In the genomic region with DNA sequence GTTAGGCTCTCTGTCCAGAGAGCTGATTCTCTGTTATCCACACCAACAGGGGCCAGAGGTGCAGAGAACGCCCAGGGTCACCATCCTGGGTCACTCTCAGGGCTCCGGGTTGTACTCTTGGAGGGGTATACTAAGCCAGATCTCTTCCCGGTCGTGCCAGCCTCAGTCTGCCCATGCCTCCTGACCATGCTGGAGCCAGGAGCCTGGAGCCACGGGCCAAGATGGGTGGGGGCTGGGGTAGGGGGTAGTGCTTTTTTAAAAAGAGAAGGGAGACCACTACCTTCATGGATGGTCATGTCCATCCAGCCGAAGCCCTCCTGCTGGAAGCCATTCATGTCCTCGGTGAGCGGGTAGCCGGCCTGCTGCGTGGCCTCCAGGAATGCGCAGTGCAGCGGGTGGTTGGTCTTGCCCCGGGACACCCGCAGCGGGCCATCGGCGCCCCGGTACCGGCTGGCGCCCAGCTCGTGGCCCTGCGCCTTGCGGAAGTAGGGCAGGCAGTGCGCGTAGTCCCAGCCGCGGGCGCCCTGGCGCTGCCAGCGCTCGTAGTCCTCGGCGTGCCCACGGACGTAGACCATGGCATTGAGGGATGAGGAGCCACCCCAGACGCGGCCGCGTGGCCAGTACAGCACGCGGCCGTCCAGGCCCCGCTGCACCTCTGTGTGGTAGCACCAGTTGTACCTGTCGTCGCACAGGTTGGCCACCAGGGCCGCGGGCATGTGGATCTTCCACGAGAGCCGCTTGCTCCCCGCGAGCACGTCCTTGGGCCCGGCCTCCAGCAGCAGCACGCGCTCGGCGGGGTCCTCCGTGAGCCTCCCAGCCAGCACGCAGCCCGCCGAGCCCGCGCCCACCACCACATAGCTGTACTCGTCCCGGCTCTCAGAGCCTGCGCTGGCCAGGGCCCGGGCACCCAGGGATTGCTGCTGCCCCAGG, we compare ENCODE assay signal across 2 cellular contexts.
TF ChIP-seq lines count a peak whose summit lies in the region.

No MANE protein-coding gene starts in this region.

TF ChIP-seq in HCT116, 20 proteins besides CTCF, POLR2A, EP300 and RAD21:
- TF ChIP-seq, protein P1, sequence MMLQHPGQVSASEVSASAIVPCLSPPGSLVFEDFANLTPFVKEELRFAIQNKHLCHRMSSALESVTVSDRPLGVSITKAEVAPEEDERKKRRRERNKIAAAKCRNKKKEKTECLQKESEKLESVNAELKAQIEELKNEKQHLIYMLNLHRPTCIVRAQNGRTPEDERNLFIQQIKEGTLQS (IDR thresholded peaks at IDR 0.05) = no peak
- TF ChIP-seq CEBPB (IDR thresholded peaks at IDR 0.05; ENCODE audit: low read depth) = no peak
- no peak for TF ChIP-seq TCF7L2 (IDR thresholded peaks at IDR 0.05; ENCODE audit: borderline replicate concordance, extremely low read depth, insufficient read depth, insufficient read length)
- no peak for TF ChIP-seq ELF1 (IDR thresholded peaks at IDR 0.05; ENCODE audit: borderline replicate concordance, low read depth)
- no peak for TF ChIP-seq JUND (IDR thresholded peaks at IDR 0.05)
- no peak for TF ChIP-seq SP1 (IDR thresholded peaks at IDR 0.05; ENCODE audit: low read depth)
- no peak for TF ChIP-seq YY1 (IDR thresholded peaks at IDR 0.05; ENCODE audit: extremely low read depth, insufficient replicate concordance, low read depth, low read length)
- TF ChIP-seq ZFX (IDR thresholded peaks at IDR 0.05) = no peak
- TF ChIP-seq REST (IDR thresholded peaks at IDR 0.05; ENCODE audit: low read depth) = no peak
- no peak for TF ChIP-seq EGR1 (IDR thresholded peaks at IDR 0.05; ENCODE audit: low read depth)
- TF ChIP-seq FOSL1 (IDR thresholded peaks at IDR 0.05; ENCODE audit: low read depth) = no peak
- TF ChIP-seq EZH2 (IDR thresholded peaks at IDR 0.05) = no peak
- no peak for TF ChIP-seq SIN3A (IDR thresholded peaks at IDR 0.05; ENCODE audit: low read depth)
- no peak for TF ChIP-seq ZNF274 (IDR thresholded peaks at IDR 0.05; ENCODE audit: low read depth, low read length)
- TF ChIP-seq MAX (IDR thresholded peaks at IDR 0.05) = no peak
- TF ChIP-seq CBX3 (IDR thresholded peaks at IDR 0.05; ENCODE audit: low read depth) = no peak
- TF ChIP-seq, protein P2, sequence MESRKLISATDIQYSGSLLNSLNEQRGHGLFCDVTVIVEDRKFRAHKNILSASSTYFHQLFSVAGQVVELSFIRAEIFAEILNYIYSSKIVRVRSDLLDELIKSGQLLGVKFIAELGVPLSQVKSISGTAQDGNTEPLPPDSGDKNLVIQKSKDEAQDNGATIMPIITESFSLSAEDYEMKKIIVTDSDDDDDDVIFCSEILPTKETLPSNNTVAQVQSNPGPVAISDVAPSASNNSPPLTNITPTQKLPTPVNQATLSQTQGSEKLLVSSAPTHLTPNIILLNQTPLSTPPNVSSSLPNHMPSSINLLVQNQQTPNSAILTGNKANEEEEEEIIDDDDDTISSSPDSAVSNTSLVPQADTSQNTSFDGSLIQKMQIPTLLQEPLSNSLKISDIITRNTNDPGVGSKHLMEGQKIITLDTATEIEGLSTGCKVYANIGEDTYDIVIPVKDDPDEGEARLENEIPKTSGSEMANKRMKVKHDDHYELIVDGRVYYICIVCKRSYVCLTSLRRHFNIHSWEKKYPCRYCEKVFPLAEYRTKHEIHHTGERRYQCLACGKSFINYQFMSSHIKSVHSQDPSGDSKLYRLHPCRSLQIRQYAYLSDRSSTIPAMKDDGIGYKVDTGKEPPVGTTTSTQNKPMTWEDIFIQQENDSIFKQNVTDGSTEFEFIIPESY (IDR thresholded peaks at IDR 0.05; ENCODE audit: extremely low read depth, insufficient replicate concordance, low read length) = no peak
- no peak for TF ChIP-seq EZH2phosphoT487 (IDR thresholded peaks at IDR 0.05; ENCODE audit: borderline replicate concordance)

TF ChIP-seq in H1, 55 proteins besides CTCF, POLR2A, EP300 and RAD21:
- TF ChIP-seq CHD1 (IDR thresholded peaks at IDR 0.05; ENCODE audit: low read depth, low read length) (no peak), YY1 (IDR thresholded peaks at IDR 0.05; ENCODE audit: low read depth, low read length) (no peak), SIX5 (IDR thresholded peaks at IDR 0.05; ENCODE audit: low read depth, low read length) (no peak), CTBP2 (IDR thresholded peaks at IDR 0.05; ENCODE audit: borderline replicate concordance, insufficient read depth, insufficient read length, low read length) (no peak), TAF1 (IDR thresholded peaks at IDR 0.05; ENCODE audit: low read depth, low read length) (no peak), MAX (IDR thresholded peaks at IDR 0.05) (peak; percentile 51), MAFK (IDR thresholded peaks at IDR 0.05; ENCODE audit: low read depth, low read length) (no peak), TEAD4 (IDR thresholded peaks at IDR 0.05; ENCODE audit: low read depth, low read length) (no peak), SIRT6 (IDR thresholded peaks at IDR 0.05; ENCODE audit: low read length) (no peak)
